Comparison of ENCODE assay signal across 21 cellular contexts in genomic region chr12:92821142-92821541, GRCh38.
DNase-seq lines count a peak whose midpoint lies in the region; ATAC-seq, FAIRE-seq and TF ChIP-seq lines count a peak whose summit lies in the region.
"Had no signal": no experiment of that assay in that cellular context is flagged by ENCODE, and none has a peak within 500 bp of the region (broad histone marks: within the 10 kb centered on the region; RNA-seq: fewer than 3 reads in every experiment).

No MANE protein-coding gene starts in this region.

- TF ChIP-seq POLR2A in endothelial cell of umbilical vein (IDR thresholded peaks at IDR 0.05; ENCODE audit: low read depth, low read length) = no peak

- no peaks in the 10 kb centered on the region for H3K4me1 Mint-ChIP-seq in WTC11
- H3K4me1 Mint-ChIP-seq: B cell had no signal

- H3K9me2 ChIP-seq in SK-N-SH = no peaks in the 10 kb centered on the region

- no peaks in the 10 kb centered on the region for H3F3A ChIP-seq in SK-N-SH (replicated peaks; ENCODE audit: insufficient read depth)

- H3K79me2 ChIP-seq in endothelial cell of umbilical vein (ENCODE audit: control insufficient read depth, insufficient read depth, low read length) (no peaks in the 10 kb centered on the region), SK-N-SH (ENCODE audit: insufficient read depth) (no peaks in the 10 kb centered on the region)

- no TSS peak for BruUV-seq in endothelial cell of umbilical vein (replicated peaks; lab: Mats Ljungman, UMichigan)

- intact Hi-C loops in Right ventricle myocardium inferior (cut with DNase I) = no loop called here
- intact Hi-C loops in endothelial cell of umbilical vein (cut with micrococcal nuclease) = no loop called here

- H3K4me2 ChIP-seq in endothelial cell of umbilical vein (ENCODE audit: insufficient read depth, low read length) = peak overlapping the region; percentile 66
- H3K4me2 ChIP-seq in SK-N-SH = no peak overlapping the region
- H3K4me2 ChIP-seq: BLaER1 had no signal

- no peak overlapping the region for H2AFZ ChIP-seq in endothelial cell of umbilical vein (ENCODE audit: low read depth, low read length)
- no peak overlapping the region for H2AFZ ChIP-seq in SK-N-SH (ENCODE audit: low read depth)

- H3K36me3 ChIP-seq in cardiac muscle cell (peaks cover 18% of the 10 kb centered on the region), endothelial cell of umbilical vein (ENCODE audit: control insufficient read depth in 2 of 2, extremely low read depth in 1 of 2, insufficient read depth in 2 of 2, low read length in 2 of 2) (peaks cover 2% of the 10 kb centered on the region in 2 experiments), SK-N-SH (replicated peaks in 1 of 2; ENCODE audit: control insufficient read depth in 1 of 2, insufficient read depth in 2 of 2, low read length in 1 of 2) (peaks cover 26 to 56% of the 10 kb centered on the region in 2 experiments)

- no peaks in the 10 kb centered on the region for H3K27me3 Mint-ChIP-seq in WTC11 (ENCODE audit: low read depth)
- H3K27me3 Mint-ChIP-seq: B cell; CD4-positive, CD25-positive, alpha-beta regulatory T cell had no signal

- TF ChIP-seq CTCF in cardiac muscle cell (IDR thresholded peaks at IDR 0.05; ENCODE audit: low read depth, low read length) (no peak), endothelial cell of umbilical vein (IDR thresholded peaks at IDR 0.05; ENCODE audit: extremely low read depth in 1 of 2, insufficient read depth in 1 of 2, low read depth in 1 of 2, low read length in 2 of 2) (no peak), WTC11 (IDR thresholded peaks at IDR 0.05) (no peak), SK-N-SH (IDR thresholded peaks at IDR 0.05) (no peak)

- no peak for TF ChIP-seq RAD21 in SK-N-SH (IDR thresholded peaks at IDR 0.05; ENCODE audit: low read length)

- no peak for TF ChIP-seq EP300 in SK-N-SH (IDR thresholded peaks at IDR 0.05; ENCODE audit: borderline replicate concordance in 1 of 2, low read depth in 1 of 2, low read length in 1 of 2)

- H3K4me3 ChIP-seq in cardiac muscle cell = no peak overlapping the region
- peak overlapping the region in 1 of 3 experiments; percentile 19 for H3K4me3 ChIP-seq in endothelial cell of umbilical vein (replicated peaks in 1 of 3; ENCODE audit: insufficient read depth in 1 of 3, low read depth in 1 of 3, low read length in 3 of 3)
- H3K4me3 ChIP-seq in SK-N-SH (ENCODE audit: low read depth in 2 of 2, low read length in 1 of 2) = no peak overlapping the region
- H3K4me3 ChIP-seq: BLaER1, GM12878 had no signal

- H3K9me3 ChIP-seq in cardiac muscle cell (ENCODE audit: low read depth) (no peaks in the 10 kb centered on the region), endothelial cell of umbilical vein (replicated peaks; ENCODE audit: control insufficient read depth, insufficient read depth, low read length) (no peaks in the 10 kb centered on the region), SK-N-SH (no peaks in the 10 kb centered on the region; the same call in 1 of the 2 replicates)
- H3K9me3 ChIP-seq: BLaER1, Caco-2 had no signal

- no peaks in the 10 kb centered on the region for H4K20me1 ChIP-seq in endothelial cell of umbilical vein (replicated peaks; ENCODE audit: control insufficient read depth, extremely low read depth, insufficient read depth, low read length)
- no peaks in the 10 kb centered on the region for H4K20me1 ChIP-seq in SK-N-SH (ENCODE audit: insufficient read depth)
- H4K20me1 ChIP-seq: BLaER1 had no signal

- CTCF ChIA-PET in endothelial cell of umbilical vein (lab: Charles Lee) = interaction anchor here (0.9 to 1.6 kb wide), 3 partner anchors 8 to 598 kb away, joined by 3 to 4 read pairs (median 3); no protein-coding TSS in a partner anchor
- CTCF ChIA-PET in WTC11 (lab: Charles Lee) = no interaction called here
- CTCF ChIA-PET in SK-N-SH (lab: Yijun Ruan, JAX) = interaction anchor here (0.5 kb wide), 1 partner anchor 82 kb away, joined by 3 read pairs; no protein-coding TSS in a partner anchor

- no peaks in the 10 kb centered on the region for H3K9me1 ChIP-seq in endothelial cell of umbilical vein (replicated peaks; ENCODE audit: control insufficient read depth, extremely low read depth, insufficient read depth, low read length)

- H3K27ac ChIP-seq in cardiac muscle cell (peak overlapping the region; percentile 19), endothelial cell of umbilical vein (ENCODE audit: insufficient read depth, low read depth, low read length) (peak overlapping the region; percentile 40), SK-N-SH (ENCODE audit: low read depth in 2 of 2, low read length in 1 of 2) (no peak overlapping the region)
- H3K27ac ChIP-seq: 22Rv1, BLaER1, C4-2B had no signal

- no peaks in the 10 kb centered on the region for H3K36me3 Mint-ChIP-seq in WTC11

- H3K27ac Mint-ChIP-seq in WTC11 = no peak overlapping the region
- H3K27ac Mint-ChIP-seq: B cell; CD4-positive, CD25-positive, alpha-beta regulatory T cell; CD8-positive, alpha-beta T cell had no signal

- POLR2A ChIA-PET in endothelial cell of umbilical vein (lab: Charles Lee) = interaction anchor here (0.6 kb wide), 1 partner anchor 629 kb away, joined by 5 read pairs; no protein-coding TSS in a partner anchor
- POLR2A ChIA-PET in WTC11 (lab: Charles Lee) = no interaction called here
- POLR2A ChIA-PET in SK-N-SH (lab: Yijun Ruan, JAX) = no interaction called here

- peak; percentile 74 for FAIRE-seq in endothelial cell of umbilical vein (lab: Jason Lieb, UNC)
- FAIRE-seq: GM12878 had no signal

- H3K27me3 ChIP-seq in cardiac muscle cell (no peaks in the 10 kb centered on the region), endothelial cell of umbilical vein (ENCODE audit: control insufficient read depth in 2 of 2, insufficient read depth in 2 of 2, low read length in 2 of 2) (no peaks in the 10 kb centered on the region), SK-N-SH (ENCODE audit: insufficient read depth) (no peaks in the 10 kb centered on the region)
- H3K27me3 ChIP-seq: BLaER1 had no signal

- 96% methylated on average over 3 of the region's 3 CpGs for WGBS in SK-N-SH (ENCODE audit: low lambda C conversion rate)

- no peak overlapping the region for H3K4me3 Mint-ChIP-seq in WTC11
- H3K4me3 Mint-ChIP-seq: B cell; CD4-positive, CD25-positive, alpha-beta regulatory T cell; CD8-positive, alpha-beta T cell had no signal

- dilution Hi-C loops in endothelial cell of umbilical vein (cut with MboI; ENCODE audit: extremely low pct_ligation_motif_present, low sequenced_read_pairs) = no loop called here

- no peaks in the 10 kb centered on the region for H3K9me3 Mint-ChIP-seq in WTC11
- H3K9me3 Mint-ChIP-seq: CD4-positive, CD25-positive, alpha-beta regulatory T cell; CD8-positive, alpha-beta T cell had no signal

- H3K9ac ChIP-seq in endothelial cell of umbilical vein (replicated peaks; ENCODE audit: extremely low read depth, insufficient read depth, low read length) (no peak overlapping the region), SK-N-SH (no peak overlapping the region)
- H3K9ac ChIP-seq: BLaER1 had no signal

- H3K4me1 ChIP-seq in cardiac muscle cell (ENCODE audit: low read depth) (no peaks in the 10 kb centered on the region), endothelial cell of umbilical vein (ENCODE audit: control insufficient read depth, extremely low read depth, insufficient read depth, low read length) (peaks cover 10% of the 10 kb centered on the region), SK-N-SH (ENCODE audit: control insufficient read depth in 1 of 2, insufficient read depth in 2 of 2, low read depth in 1 of 2, low read length in 1 of 2) (no peaks in the 10 kb centered on the region)
- H3K4me1 ChIP-seq: BLaER1, Caco-2 had no signal

- DNase-seq in cardiac muscle cell (ENCODE audit: low read depth in 1 of 2, low spot score in 1 of 2) (no peak), Right ventricle myocardium inferior (ENCODE audit: missing footprints) (no peak), endothelial cell of umbilical vein (ENCODE audit: low read depth, low spot score) (peak; percentile 43), pulmonary artery endothelial cell (ENCODE audit: low read depth, low spot score) (peak; percentile 10), WTC11 (ENCODE audit: low spot score) (no peak), DMS114 treated with DMSO at 0.1 percent for 48 hours (lab: John Stamatoyannopoulos, UW; ENCODE audit: unreplicated experiment) (no peak), SK-N-SH (no peak)
- DNase-seq: Caco-2; CD4-positive, CD25-positive, alpha-beta regulatory T cell; CD8-positive, alpha-beta T cell; DMS79; EL; GDM1; GOT3; H7; HCEC 1CT had no signal

- ATAC-seq in Right ventricle myocardium inferior (no peak), WTC11 (no peak)
- ATAC-seq: CD8-positive, alpha-beta T cell; GM12878 had no signal

TF ChIP-seq in endothelial cell of umbilical vein, 7 proteins besides CTCF, POLR2A, EP300 and RAD21 (continues in another document):
- no peak for TF ChIP-seq MAX (IDR thresholded peaks at IDR 0.05; ENCODE audit: insufficient read depth, insufficient read length)
- TF ChIP-seq EZH2 (IDR thresholded peaks at IDR 0.05; ENCODE audit: borderline replicate concordance, low read depth, low read length, severe bottlenecking) = no peak
- no peak for TF ChIP-seq POLR2AphosphoS5 (IDR thresholded peaks at IDR 0.05; ENCODE audit: insufficient read depth, low read depth, low read length)
- no peak for TF ChIP-seq FOS (IDR thresholded peaks at IDR 0.05; ENCODE audit: borderline replicate concordance, insufficient read depth, low read length)

TF ChIP-seq in WTC11, 78 proteins besides CTCF, POLR2A, EP300 and RAD21 (continues in another document):
- TF ChIP-seq MYBL2 (CRISPR knock-in tag; IDR thresholded peaks at IDR 0.05) (no peak), MLX (CRISPR knock-in tag; IDR thresholded peaks at IDR 0.05) (no peak), RELA (CRISPR knock-in tag; IDR thresholded peaks at IDR 0.05; ENCODE audit: borderline replicate concordance) (no peak), EMX1 (CRISPR knock-in tag; IDR thresholded peaks at IDR 0.05) (no peak), ZNF416 (CRISPR knock-in tag; IDR thresholded peaks at IDR 0.05) (no peak)

TF ChIP-seq in SK-N-SH, 30 proteins besides CTCF, POLR2A, EP300 and RAD21 (continues in another document):
- no peak for TF ChIP-seq CHD2 (IDR thresholded peaks at IDR 0.05; ENCODE audit: low read length, partially characterized antibody)

Comparison
In these comparisons a context has a peak if more than half of its experiments do, and no peak if none do; other contexts are left out.
1. DNase-seq: peak in endothelial cell of umbilical vein (single experiment) and pulmonary artery endothelial cell (single experiment); none in cardiac muscle cell (0 of 2), Right ventricle myocardium inferior (single experiment), WTC11 (single experiment), DMS114 treated with DMSO at 0.1 percent for 48 hours (single experiment) and SK-N-SH (single experiment).
2. H3K27ac ChIP-seq: peak in cardiac muscle cell (single experiment) and endothelial cell of umbilical vein (single experiment); none in SK-N-SH (0 of 2).